14 cellular contexts compared by ENCODE assay signal in genomic region chr2:127052068-127052770, GRCh38. TPM values are rescaled to one million over a fixed set of nuclear protein-coding genes. Genes with fewer than 3 reads are reported as not detected.
DNase-seq lines count a peak whose midpoint lies in the region; ATAC-seq and TF ChIP-seq lines count a peak whose summit lies in the region.
"Had no signal": no experiment of that assay in that cellular context is flagged by ENCODE, and none has a peak within 500 bp of the region (broad histone marks: within the 10 kb centered on the region; RNA-seq: fewer than 3 reads in every experiment).

No MANE protein-coding gene starts in this region.

- no peak overlapping the region for H2BK5ac ChIP-seq in mesenchymal stem cell (ENCODE audit: low read depth, low read length, poor library complexity, severe bottlenecking)

- no peak overlapping the region for H3K23ac ChIP-seq in mesenchymal stem cell (ENCODE audit: low read length in 2 of 2)

- no peak overlapping the region for H3K9ac ChIP-seq in mesenchymal stem cell (ENCODE audit: low read length)

- no peaks in the 10 kb centered on the region for H3K9me3 Mint-ChIP-seq in activated naive CD8-positive, alpha-beta T cell treated with anti-CD3 and anti-CD28 coated beads, Interleukin-2, amount 10 ng/mL, durations not matched to agents 7 days and 5 days
- no peaks in the 10 kb centered on the region for H3K9me3 Mint-ChIP-seq in activated naive CD8-positive, alpha-beta T cell treated with anti-CD3 and anti-CD28 coated beads for 36 hours
- no peaks in the 10 kb centered on the region for H3K9me3 Mint-ChIP-seq in WTC11
- H3K9me3 Mint-ChIP-seq: memory B cell had no signal

- H3K27me3 Mint-ChIP-seq in activated naive CD8-positive, alpha-beta T cell treated with anti-CD3 and anti-CD28 coated beads, Interleukin-2, amount 10 ng/mL, durations not matched to agents 7 days and 5 days, result no peaks in the 10 kb centered on the region
- no peaks in the 10 kb centered on the region for H3K27me3 Mint-ChIP-seq in activated naive CD8-positive, alpha-beta T cell treated with anti-CD3 and anti-CD28 coated beads for 36 hours
- H3K27me3 Mint-ChIP-seq in WTC11 (ENCODE audit: low read depth), result no peaks in the 10 kb centered on the region
- H3K27me3 Mint-ChIP-seq: B cell, memory B cell had no signal

- peaks cover 12% of the 10 kb centered on the region for H3K79me1 ChIP-seq in mesenchymal stem cell (replicated peaks; ENCODE audit: low read length, poor library complexity, severe bottlenecking)

- H2AFZ ChIP-seq in mesenchymal stem cell (ENCODE audit: low read depth, low read length), result no peak overlapping the region

- no peak overlapping the region for H3K4ac ChIP-seq in mesenchymal stem cell (ENCODE audit: low read depth in 1 of 2, low read length in 2 of 2)

- H2BK15ac ChIP-seq in mesenchymal stem cell (ENCODE audit: low read depth, poor library complexity, severe bottlenecking), result no peak overlapping the region

- no peak overlapping the region for H3K4me3 ChIP-seq in mesenchymal stem cell (ENCODE audit: insufficient read depth in 1 of 2, low read depth in 1 of 2, low read length in 2 of 2)
- H3K4me3 ChIP-seq: pancreas, uterus had no signal

- no peak overlapping the region for H3K4me2 ChIP-seq in mesenchymal stem cell (ENCODE audit: low read length, poor library complexity, severe bottlenecking)

- no peak overlapping the region for H3K4me3 Mint-ChIP-seq in activated naive CD8-positive, alpha-beta T cell treated with anti-CD3 and anti-CD28 coated beads, Interleukin-2, amount 10 ng/mL, durations not matched to agents 7 days and 5 days
- no peak overlapping the region for H3K4me3 Mint-ChIP-seq in activated naive CD8-positive, alpha-beta T cell treated with anti-CD3 and anti-CD28 coated beads for 36 hours
- no peak overlapping the region for H3K4me3 Mint-ChIP-seq in WTC11
- H3K4me3 Mint-ChIP-seq: B cell, memory B cell had no signal

- WGBS in mesenchymal stem cell, result 91% methylated on average over 20 of the region's 23 CpGs

- no peak for TF ChIP-seq CTCF in WTC11 (IDR thresholded peaks at IDR 0.05)

- H3K4me1 Mint-ChIP-seq in activated naive CD8-positive, alpha-beta T cell treated with anti-CD3 and anti-CD28 coated beads, Interleukin-2, amount 10 ng/mL, durations not matched to agents 7 days and 5 days, result peaks cover 2% of the 10 kb centered on the region
- peaks cover 3% of the 10 kb centered on the region for H3K4me1 Mint-ChIP-seq in activated naive CD8-positive, alpha-beta T cell treated with anti-CD3 and anti-CD28 coated beads for 36 hours
- no peaks in the 10 kb centered on the region for H3K4me1 Mint-ChIP-seq in WTC11

- H4K91ac ChIP-seq in mesenchymal stem cell (ENCODE audit: low read length), result peak overlapping the region; percentile 12

- H2AK5ac ChIP-seq in mesenchymal stem cell (ENCODE audit: low read length, severe bottlenecking), result no peak overlapping the region

- no peak overlapping the region for H2BK12ac ChIP-seq in mesenchymal stem cell (ENCODE audit: low read length in 2 of 2)

- CTCF ChIA-PET in WTC11 (lab: Charles Lee), result interaction anchor here (2.9 kb wide), 1 partner anchor 15 kb away, joined by 15 read pairs; no protein-coding TSS in a partner anchor

- POLR2A ChIA-PET in activated naive CD8-positive, alpha-beta T cell treated with anti-CD3 and anti-CD28 coated beads, Interleukin-2, amount 10 ng/mL, durations not matched to agents 7 days and 5 days (lab: Charles Lee), result no interaction called here
- POLR2A ChIA-PET in WTC11 (lab: Charles Lee), result interaction anchor here (0.6 kb wide), 1 partner anchor 55 kb away, joined by 5 read pairs; the partner anchor contains the start of gene BIN1

- no peak overlapping the region for H3K14ac ChIP-seq in mesenchymal stem cell (ENCODE audit: low read length in 2 of 2)

- H2BK120ac ChIP-seq in mesenchymal stem cell (ENCODE audit: low read depth, low read length), result no peak overlapping the region

- H3K27ac Mint-ChIP-seq in activated naive CD8-positive, alpha-beta T cell treated with anti-CD3 and anti-CD28 coated beads, Interleukin-2, amount 10 ng/mL, durations not matched to agents 7 days and 5 days, result no peak overlapping the region
- H3K27ac Mint-ChIP-seq in activated naive CD8-positive, alpha-beta T cell treated with anti-CD3 and anti-CD28 coated beads for 36 hours, result no peak overlapping the region
- no peak overlapping the region for H3K27ac Mint-ChIP-seq in WTC11

- no peak overlapping the region for H3K18ac ChIP-seq in mesenchymal stem cell (ENCODE audit: low read depth in 1 of 2, low read length in 2 of 2)

- no peak overlapping the region for H3K27ac ChIP-seq in mesenchymal stem cell (ENCODE audit: low read length, poor library complexity, severe bottlenecking)
- H3K27ac ChIP-seq in substantia nigra (ENCODE audit: low read depth, low read length, poor library complexity, severe bottlenecking), result peak overlapping the region; percentile 93
- H3K27ac ChIP-seq: pancreas, uterus had no signal

- H3K9me3 ChIP-seq in mesenchymal stem cell (ENCODE audit: control insufficient read depth, low read length), result no peaks in the 10 kb centered on the region
- H3K9me3 ChIP-seq: pancreas, uterus had no signal

- H3K36me3 Mint-ChIP-seq in activated naive CD8-positive, alpha-beta T cell treated with anti-CD3 and anti-CD28 coated beads, Interleukin-2, amount 10 ng/mL, durations not matched to agents 7 days and 5 days, result peaks cover 9% of the 10 kb centered on the region
- H3K36me3 Mint-ChIP-seq in activated naive CD8-positive, alpha-beta T cell treated with anti-CD3 and anti-CD28 coated beads for 36 hours, result peaks cover 5% of the 10 kb centered on the region
- H3K36me3 Mint-ChIP-seq in WTC11, result 0 out of 2 replicates have a peak, but pooled peaks cover 2% of the 10 kb centered on the region

- DNase-seq in activated naive CD8-positive, alpha-beta T cell treated with anti-CD3 and anti-CD28 coated beads, Interleukin-2, amount 10 ng/mL, durations not matched to agents 7 days and 5 days, result peak; percentile 28
- DNase-seq in activated naive CD8-positive, alpha-beta T cell treated with anti-CD3 and anti-CD28 coated beads for 36 hours, result no peak
- DNase-seq in WTC11 (ENCODE audit: low spot score) (peak; percentile 4), mesenchymal stem cell (no peak), substantia nigra (lab: John Stamatoyannopoulos, UW) (peak in 38 of 49 donors; percentile 27 to 82 (median 54)), SKM-1 treated with dmso at 0.1 percent for 144 hours (lab: John Stamatoyannopoulos, UW; ENCODE audit: unreplicated experiment) (no peak), amniotic stem cell (lab: John Stamatoyannopoulos, UW) (no peak)
- DNase-seq in stimulated activated CD4-positive, alpha-beta T cell treated with anti-CD3 and anti-CD28 coated beads, Interleukin-4, amount 100 ng/mL, for 4 hours, result no peak
- DNase-seq: DMS79 treated with DMSO at 0.1 percent for 48 hours, NCI-H2081 had no signal

- H3K4me1 ChIP-seq in mesenchymal stem cell (ENCODE audit: control insufficient read depth, insufficient read depth, low read depth, low read length), result peaks cover 16% of the 10 kb centered on the region
- H3K4me1 ChIP-seq: pancreas, uterus had no signal

- ATAC-seq in activated naive CD8-positive, alpha-beta T cell treated with anti-CD3 and anti-CD28 coated beads, Interleukin-2, amount 10 ng/mL, durations not matched to agents 7 days and 5 days (ENCODE audit: low read depth), result no peak
- ATAC-seq in WTC11, result no peak
- ATAC-seq: pancreas had no signal

- H4K8ac ChIP-seq in mesenchymal stem cell (ENCODE audit: low read length), result no peak overlapping the region

- peaks cover 67 to 98% of the 10 kb centered on the region in 2 experiments for H3K36me3 ChIP-seq in mesenchymal stem cell (ENCODE audit: control insufficient read depth in 1 of 2, insufficient read depth in 2 of 2, low read depth in 1 of 2, low read length in 2 of 2)
- H3K36me3 ChIP-seq: pancreas, uterus had no signal

- H3K27me3 ChIP-seq in mesenchymal stem cell (ENCODE audit: control insufficient read depth in 1 of 2, insufficient read depth in 1 of 2, low read length in 2 of 2), result no peaks in the 10 kb centered on the region
- H3K27me3 ChIP-seq: pancreas, uterus had no signal

TF ChIP-seq in WTC11, 78 proteins besides CTCF, POLR2A, EP300 and RAD21 (continues in another document):
- TF ChIP-seq TEAD4 (CRISPR knock-in tag; IDR thresholded peaks at IDR 0.05), result no peak
- no peak for TF ChIP-seq IRF2 (CRISPR knock-in tag; IDR thresholded peaks at IDR 0.05; ENCODE audit: borderline replicate concordance, low read depth)
- TF ChIP-seq RORB (CRISPR knock-in tag; IDR thresholded peaks at IDR 0.05), result no peak
- TF ChIP-seq CBFB (CRISPR knock-in tag; IDR thresholded peaks at IDR 0.05; ENCODE audit: low read depth), result no peak
- TF ChIP-seq SMAD4 (CRISPR knock-in tag; IDR thresholded peaks at IDR 0.05), result no peak
- no peak for TF ChIP-seq SP1 (CRISPR knock-in tag; conservative IDR thresholded peaks at IDR 0.05)
- no peak for TF ChIP-seq ATF2 (CRISPR knock-in tag; IDR thresholded peaks at IDR 0.05; ENCODE audit: borderline replicate concordance, low read depth)
- no peak for TF ChIP-seq ELF4 (CRISPR knock-in tag; IDR thresholded peaks at IDR 0.05; ENCODE audit: low read depth)

RNA-seq across cellular contexts. Expression of gene BIN1, which starts 54.7 kb away (rescaled TPM):
- 100 to 1,000 TPM; 160 to 161 TPM for total RNA-seq in activated naive CD8-positive, alpha-beta T cell treated with anti-CD3 and anti-CD28 coated beads, Interleukin-2, amount 10 ng/mL, durations not matched to agents 7 days and 5 days
- total RNA-seq in activated naive CD8-positive, alpha-beta T cell treated with anti-CD3 and anti-CD28 coated beads for 36 hours, result 100 to 1,000 TPM in 1 of 2 experiments, 10 to 100 TPM in 1; 98.8 to 101 TPM
- 38.9 to 42.5 TPM (median 41.6 TPM) in 3 replicates for total RNA-seq in WTC11 (2021)
- 61.3 TPM for polyA plus RNA-seq in mesenchymal stem cell (2013, experiment 1 of 2)
- 58.6 TPM for polyA plus RNA-seq in mesenchymal stem cell (2013, experiment 2 of 2)

Comparison
In these comparisons a context has a peak if more than half of its experiments do, and no peak if none do; other contexts are left out.
1. DNase-seq: peak in activated naive CD8-positive, alpha-beta T cell treated with anti-CD3 and anti-CD28 coated beads, Interleukin-2, amount 10 ng/mL, durations not matched to agents 7 days and 5 days (single experiment), WTC11 (single experiment) and substantia nigra (38 of 49); none in activated naive CD8-positive, alpha-beta T cell treated with anti-CD3 and anti-CD28 coated beads for 36 hours (single experiment), mesenchymal stem cell (single experiment), stimulated activated CD4-positive, alpha-beta T cell treated with anti-CD3 and anti-CD28 coated beads, Interleukin-4, amount 100 ng/mL, for 4 hours (0 of 2), SKM-1 treated with dmso at 0.1 percent for 144 hours (single experiment) and amniotic stem cell (single experiment).